Comparison of ENCODE assay signal across 19 cellular contexts in genomic region chr4:86641516-86642090, GRCh38. TPM values are rescaled to one million over a fixed set of nuclear protein-coding genes. Genes with fewer than 3 reads are reported as not detected.
DNase-seq lines count a peak whose midpoint lies in the region; ATAC-seq and TF ChIP-seq lines count a peak whose summit lies in the region.
"Had no signal": no experiment of that assay in that cellular context is flagged by ENCODE, and none has a peak within 500 bp of the region (broad histone marks: within the 10 kb centered on the region; RNA-seq: fewer than 3 reads in every experiment).

No MANE protein-coding gene starts in this region.

- H3K9me3 Mint-ChIP-seq in stimulated activated effector memory CD8-positive, alpha-beta T cell treated with anti-CD3 and anti-CD28 coated beads, Interleukin-12 subunit alpha, Interleukin-12 subunit beta, amount 100 ng/mL, for 72 hours = peaks cover 2% of the 10 kb centered on the region

- WGBS in transverse colon (ENCODE audit: low coverage in 1 of 2), 2 donors = 75% methylated on average over 3 of the region's 3 CpGs

- no peak for TF ChIP-seq EP300 in transverse colon (IDR thresholded peaks at IDR 0.05; ENCODE audit: low read depth)

- H3K9me3 ChIP-seq in OCI-LY3 (ENCODE audit: insufficient read depth, low read length) = no peaks in the 10 kb centered on the region
- no peaks in the 10 kb centered on the region for H3K9me3 ChIP-seq in transverse colon
- H3K9me3 ChIP-seq: BLaER1, HAP-1, MG63 had no signal

- intact Hi-C loops in transverse colon (cut with DNase I; ENCODE audit: low total_unique reads) = no loop called here

- H3K4me1 Mint-ChIP-seq in stimulated activated effector memory CD8-positive, alpha-beta T cell treated with anti-CD3 and anti-CD28 coated beads, Interleukin-12 subunit alpha, Interleukin-12 subunit beta, amount 100 ng/mL, for 72 hours = no peaks in the 10 kb centered on the region

- DNase-seq in stimulated activated effector memory CD8-positive, alpha-beta T cell treated with anti-CD3 and anti-CD28 coated beads, Interleukin-12 subunit alpha, Interleukin-12 subunit beta, amount 100 ng/mL, for 72 hours (ENCODE audit: low spot score in 2 of 2) = no peak
- no peak for DNase-seq in NCI-H345 (lab: John Stamatoyannopoulos, UW)
- no peak for DNase-seq in transverse colon
- DNase-seq: DMS153, EL, KG1, MG63, NCI-H187 treated with DMSO at 0.1 percent for 48 hours, NCI-H446 treated with DMSO at 0.1 percent for 48 hours, NCI-H774 had no signal

- no peak for TF ChIP-seq CTCF in OCI-LY3 (IDR thresholded peaks at IDR 0.05; ENCODE audit: low read depth, low read length)
- TF ChIP-seq CTCF in transverse colon (IDR thresholded peaks at IDR 0.05) = no peak

- peak overlapping the region; percentile 35; the same call in 1 of the 2 replicates for H3K4me3 ChIP-seq in OCI-LY3 (ENCODE audit: low read length)
- H3K4me3 ChIP-seq in transverse colon = no peak overlapping the region
- H3K4me3 ChIP-seq: BLaER1, HAP-1, MG63 had no signal

- H3K4me3 Mint-ChIP-seq in stimulated activated effector memory CD8-positive, alpha-beta T cell treated with anti-CD3 and anti-CD28 coated beads, Interleukin-12 subunit alpha, Interleukin-12 subunit beta, amount 100 ng/mL, for 72 hours = no peak overlapping the region

- ATAC-seq in GM18502 (IDR thresholded peaks at IDR 0.05; ENCODE audit: poor library complexity, unreplicated experiment) (peak; percentile 69), GM21529 (IDR thresholded peaks at IDR 0.05; ENCODE audit: unreplicated experiment) (peak; percentile 70), SK-N-SH treated with all-trans-retinoic acid at 6 μM for 48 hours (no peak)
- peak; percentile 75 for ATAC-seq in stimulated activated effector memory CD8-positive, alpha-beta T cell treated with anti-CD3 and anti-CD28 coated beads, Interleukin-12 subunit alpha, Interleukin-12 subunit beta, amount 100 ng/mL, for 72 hours

- in situ Hi-C loops in transverse colon (cut with MboI; ENCODE audit: low pct_ligation_motif_present in 1 of 4, low pct_unique_long_range_greater_than_20kb in 1 of 4, low sequenced_read_pairs in 3 of 4) = no loop called here

- H3K36me3 ChIP-seq in OCI-LY3 (replicated peaks; ENCODE audit: low read depth, low read length) (no peaks in the 10 kb centered on the region), transverse colon (no peaks in the 10 kb centered on the region)
- H3K36me3 ChIP-seq: BLaER1, HAP-1, MG63 had no signal

- H3K4me1 ChIP-seq in OCI-LY3 (ENCODE audit: low read length) (peaks cover 39% of the 10 kb centered on the region), transverse colon (no peaks in the 10 kb centered on the region)
- H3K4me1 ChIP-seq: BLaER1 had no signal

- H3K27me3 ChIP-seq in OCI-LY3 (ENCODE audit: low read depth, low read length) (no peaks in the 10 kb centered on the region), transverse colon (no peaks in the 10 kb centered on the region)
- H3K27me3 ChIP-seq: BLaER1, MG63 had no signal

- H3K79me2 ChIP-seq in OCI-LY3 (ENCODE audit: low read length) = no peaks in the 10 kb centered on the region

- no peak overlapping the region for H2AFZ ChIP-seq in OCI-LY3 (ENCODE audit: low read depth, low read length)

- no peaks in the 10 kb centered on the region for H4K20me1 ChIP-seq in OCI-LY3 (ENCODE audit: insufficient read depth, low read length)
- H4K20me1 ChIP-seq: BLaER1 had no signal

- H3K27ac ChIP-seq in OCI-LY3 (ENCODE audit: low read length) (peak overlapping the region; percentile 81), transverse colon (no peak overlapping the region)
- H3K27ac ChIP-seq: BLaER1, HL-60, RWPE1 had no signal

- peak overlapping the region; percentile 63 for H3K4me2 ChIP-seq in OCI-LY3 (ENCODE audit: low read length)
- H3K4me2 ChIP-seq: BLaER1 had no signal

- H3K9ac ChIP-seq in OCI-LY3 (ENCODE audit: low read length) = 0 out of 2 replicates have a peak overlapping the region, but pooled peaks have one; percentile 10
- H3K9ac ChIP-seq: BLaER1 had no signal

- no peak overlapping the region for H3K27ac Mint-ChIP-seq in stimulated activated effector memory CD8-positive, alpha-beta T cell treated with anti-CD3 and anti-CD28 coated beads, Interleukin-12 subunit alpha, Interleukin-12 subunit beta, amount 100 ng/mL, for 72 hours

- peaks cover 2% of the 10 kb centered on the region for H3K36me3 Mint-ChIP-seq in stimulated activated effector memory CD8-positive, alpha-beta T cell treated with anti-CD3 and anti-CD28 coated beads, Interleukin-12 subunit alpha, Interleukin-12 subunit beta, amount 100 ng/mL, for 72 hours

- TF ChIP-seq POLR2A in transverse colon (IDR thresholded peaks at IDR 0.05) = no peak

TF ChIP-seq in SK-N-SH treated with all-trans-retinoic acid at 6 μM for 48 hours, 23 proteins besides CTCF, POLR2A, EP300 and RAD21:
- TF ChIP-seq OSR1 (CRISPR knock-in tag; IDR thresholded peaks at IDR 0.05) = no peak
- no peak for TF ChIP-seq CSDC2 (CRISPR knock-in tag; IDR thresholded peaks at IDR 0.05)
- no peak for TF ChIP-seq ZNF70 (CRISPR knock-in tag; IDR thresholded peaks at IDR 0.05)
TF ChIP-seq in SK-N-SH treated with all-trans-retinoic acid at 6 μM for 48 hours: peak in this region for 0.

RNA-seq across cellular contexts. Expression of gene PTPN13, which starts 47.5 kb away (rescaled TPM):
- 10 to 100 TPM in 2 of 4 donors, 1 to 10 TPM in 2; 3.7 to 18.5 (median 10.1) TPM for total RNA-seq in transverse colon
- total RNA-seq: OCI-LY7 had no signal
